ENCODE assay signal across 8 cellular contexts in the genomic region with DNA sequence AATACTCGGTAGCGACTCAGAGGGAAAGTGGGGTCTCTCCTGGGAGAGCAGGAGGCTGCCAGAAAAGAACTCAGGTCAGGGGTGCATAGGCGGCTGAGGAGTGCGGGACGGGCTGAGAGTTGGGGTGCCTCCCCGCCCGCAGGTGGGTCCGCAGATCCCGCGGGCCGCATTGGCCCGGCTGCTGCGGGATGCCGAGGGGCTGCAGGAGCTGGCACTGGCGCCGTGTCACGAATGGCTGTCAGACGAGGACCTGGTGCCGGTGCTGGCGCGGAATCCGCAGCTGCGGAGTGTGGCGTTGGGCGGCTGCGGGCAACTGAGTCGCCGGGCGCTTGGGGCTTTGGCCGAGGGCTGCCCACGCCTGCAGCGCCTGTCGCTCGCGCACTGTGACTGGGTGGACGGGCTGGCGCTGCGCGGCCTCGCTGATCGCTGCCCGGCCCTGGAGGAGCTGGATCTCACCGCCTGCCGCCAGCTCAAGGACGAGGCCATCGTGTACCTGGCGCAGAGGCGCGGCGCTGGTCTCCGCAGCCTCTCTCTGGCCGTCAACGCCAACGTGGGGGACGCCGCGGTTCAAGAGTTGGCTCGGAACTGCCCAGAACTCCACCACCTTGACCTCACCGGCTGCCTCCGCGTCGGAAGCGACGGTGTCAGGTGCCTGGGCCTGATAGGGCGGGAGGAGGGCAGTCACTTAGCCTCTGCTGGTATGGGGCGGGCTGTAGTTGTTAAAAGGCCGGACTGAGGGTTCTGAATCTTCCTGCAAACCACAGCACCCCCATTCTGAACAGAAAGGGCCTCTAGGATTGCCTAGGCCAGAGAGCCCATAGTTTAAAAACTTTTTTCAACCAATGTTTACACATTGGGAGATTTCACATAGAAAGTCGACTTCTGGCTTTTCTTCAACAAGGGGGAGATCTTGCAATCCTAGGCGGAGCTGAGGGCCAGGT. TPM values are rescaled to one million over a fixed set of nuclear protein-coding genes. Genes with fewer than 3 reads are reported as not detected.
DNase-seq lines count a peak whose midpoint lies in the region; ATAC-seq and TF ChIP-seq lines count a peak whose summit lies in the region.

No MANE protein-coding gene starts in this region.

- peaks cover 17% of the 10 kb centered on the region for H3K36me3 Mint-ChIP-seq in activated CD4-positive, alpha-beta T cell treated with anti-CD3 and anti-CD28 coated beads, Interleukin-2, amount 10 ng/mL, durations not matched to agents 24 days and 14 days (ENCODE audit: low read depth)
- peaks cover 8% of the 10 kb centered on the region for H3K36me3 Mint-ChIP-seq in activated naive CD8-positive, alpha-beta T cell treated with anti-CD3 and anti-CD28 coated beads, Interleukin-2, amount 50 U/mL, for 24 hours (ENCODE audit: low read depth)

- peak overlapping the region; percentile 95 for H3K27ac Mint-ChIP-seq in activated CD4-positive, alpha-beta T cell treated with anti-CD3 and anti-CD28 coated beads, Interleukin-2, amount 10 ng/mL, durations not matched to agents 24 days and 14 days
- H3K27ac Mint-ChIP-seq in activated naive CD8-positive, alpha-beta T cell treated with anti-CD3 and anti-CD28 coated beads, Interleukin-2, amount 50 U/mL, for 24 hours = peak overlapping the region; percentile 97

- no peaks in the 10 kb centered on the region for H3K9me3 Mint-ChIP-seq in activated CD4-positive, alpha-beta T cell treated with anti-CD3 and anti-CD28 coated beads, Interleukin-2, amount 10 ng/mL, durations not matched to agents 24 days and 14 days
- H3K9me3 Mint-ChIP-seq in activated naive CD8-positive, alpha-beta T cell treated with anti-CD3 and anti-CD28 coated beads, Interleukin-2, amount 50 U/mL, for 24 hours = no peaks in the 10 kb centered on the region

- ATAC-seq in activated naive CD8-positive, alpha-beta T cell treated with anti-CD3 and anti-CD28 coated beads, Interleukin-2, amount 50 U/mL, for 24 hours = peak; percentile 3

- no peak for TF ChIP-seq CTCF in smooth muscle cell (IDR thresholded peaks at IDR 0.05; ENCODE audit: borderline replicate concordance, insufficient read depth, poor library complexity, severe bottlenecking)

- H3K79me2 ChIP-seq in smooth muscle cell (ENCODE audit: low read depth) = peaks cover 5% of the 10 kb centered on the region

- intact Hi-C loops in activated CD4-positive, alpha-beta T cell treated with anti-CD3 and anti-CD28 coated beads, Interleukin-2, amount 10 ng/mL, durations not matched to agents 24 days and 14 days (cut with micrococcal nuclease) = loop anchor here (1.0 kb wide), 6 partner anchors 10 to 80 kb away; a partner anchor contains a TSS

- WGBS in smooth muscle cell (ENCODE audit: low lambda C conversion rate) = 3% methylated on average over 64 of the region's 69 CpGs

- DNase-seq in activated CD4-positive, alpha-beta T cell treated with anti-CD3 and anti-CD28 coated beads, Interleukin-2, amount 10 ng/mL, durations not matched to agents 24 days and 14 days = peak; percentile 75
- no peak for DNase-seq in activated CD4-positive, alpha-beta T cell treated with anti-CD3 and anti-CD28 coated beads for 1 hour
- DNase-seq in activated naive CD8-positive, alpha-beta T cell treated with anti-CD3 and anti-CD28 coated beads, Interleukin-2, amount 50 U/mL, for 24 hours = no peak
- DNase-seq in smooth muscle cell (lab: John Stamatoyannopoulos, UW; ENCODE audit: unreplicated experiment) (no peak), medulla oblongata (ENCODE audit: extremely low spot score) (no peak)
- no peak for DNase-seq in stimulated activated CD4-positive, alpha-beta T cell treated with anti-CD3 and anti-CD28 coated beads, Interleukin-4, amount 100 ng/mL, for 4 hours

- H3K4me3 ChIP-seq in HUES6 (ENCODE audit: low read depth, low read length) (peak overlapping the region; percentile 92), iPS-15b (ENCODE audit: low read depth, low read length) (peak overlapping the region; percentile 87), smooth muscle cell (peak overlapping the region; percentile 86)

- peaks cover 26% of the 10 kb centered on the region for H3K4me1 Mint-ChIP-seq in activated CD4-positive, alpha-beta T cell treated with anti-CD3 and anti-CD28 coated beads, Interleukin-2, amount 10 ng/mL, durations not matched to agents 24 days and 14 days
- H3K4me1 Mint-ChIP-seq in activated naive CD8-positive, alpha-beta T cell treated with anti-CD3 and anti-CD28 coated beads, Interleukin-2, amount 50 U/mL, for 24 hours = peaks cover 48% of the 10 kb centered on the region

- peaks cover 9% of the 10 kb centered on the region for H4K20me1 ChIP-seq in smooth muscle cell (ENCODE audit: low read depth)

- peak overlapping the region; percentile 96 for H3K4me3 Mint-ChIP-seq in activated CD4-positive, alpha-beta T cell treated with anti-CD3 and anti-CD28 coated beads, Interleukin-2, amount 10 ng/mL, durations not matched to agents 24 days and 14 days
- peak overlapping the region; percentile 91 for H3K4me3 Mint-ChIP-seq in activated naive CD8-positive, alpha-beta T cell treated with anti-CD3 and anti-CD28 coated beads, Interleukin-2, amount 50 U/mL, for 24 hours

- peaks cover 6% of the 10 kb centered on the region; the same call in 1 of the 2 replicates for H3K36me3 ChIP-seq in HUES6 (ENCODE audit: control insufficient read depth, insufficient read depth, low read length)
- H3K36me3 ChIP-seq in iPS-15b (ENCODE audit: control insufficient read depth, insufficient read depth, low read length) = peaks cover 8% of the 10 kb centered on the region
- H3K36me3 ChIP-seq in smooth muscle cell (ENCODE audit: low read depth) = no peaks in the 10 kb centered on the region

- H3K9ac ChIP-seq in HUES6 (ENCODE audit: low read length) (peak overlapping the region; percentile 51), iPS-15b (ENCODE audit: low read depth, low read length) (peak overlapping the region; percentile 77), smooth muscle cell (ENCODE audit: low read depth) (peak overlapping the region; percentile 51)

- peaks cover 11% of the 10 kb centered on the region for H3F3A ChIP-seq in smooth muscle cell (ENCODE audit: low read depth)

- H3K9me3 ChIP-seq in HUES6 (ENCODE audit: control insufficient read depth, insufficient read depth, low read depth, low read length) = no peaks in the 10 kb centered on the region
- no peaks in the 10 kb centered on the region for H3K9me3 ChIP-seq in iPS-15b (ENCODE audit: control insufficient read depth, insufficient read depth, low read length)
- H3K9me3 ChIP-seq in smooth muscle cell (replicated peaks; ENCODE audit: low read depth) = no peaks in the 10 kb centered on the region

- H3K27me3 Mint-ChIP-seq in activated CD4-positive, alpha-beta T cell treated with anti-CD3 and anti-CD28 coated beads, Interleukin-2, amount 10 ng/mL, durations not matched to agents 24 days and 14 days = peaks cover 18% of the 10 kb centered on the region
- H3K27me3 Mint-ChIP-seq in activated naive CD8-positive, alpha-beta T cell treated with anti-CD3 and anti-CD28 coated beads, Interleukin-2, amount 50 U/mL, for 24 hours = peaks cover 24% of the 10 kb centered on the region

- peak overlapping the region; percentile 97 for H2AFZ ChIP-seq in smooth muscle cell (ENCODE audit: low read depth)

- H3K4me2 ChIP-seq in smooth muscle cell = peak overlapping the region; percentile 98

- H3K4me1 ChIP-seq in HUES6 (ENCODE audit: control insufficient read depth, insufficient read depth, low read length) (peaks cover 14% of the 10 kb centered on the region), iPS-15b (ENCODE audit: control insufficient read depth, insufficient read depth, low read length) (peaks cover 2% of the 10 kb centered on the region), smooth muscle cell (ENCODE audit: low read depth) (peaks cover 20% of the 10 kb centered on the region)

- H3K27ac ChIP-seq in HUES6 (ENCODE audit: low read depth, low read length) = no peak overlapping the region
- peak overlapping the region; percentile 58 for H3K27ac ChIP-seq in smooth muscle cell (ENCODE audit: low read depth)

- H3K27me3 ChIP-seq in HUES6 (ENCODE audit: control insufficient read depth, insufficient read depth, low read length) (peaks cover 24% of the 10 kb centered on the region; the same call in 1 of the 2 replicates), iPS-15b (ENCODE audit: control insufficient read depth, insufficient read depth, low read length) (no peaks in the 10 kb centered on the region), smooth muscle cell (ENCODE audit: low read depth) (peaks cover 23% of the 10 kb centered on the region)

RNA-seq across cellular contexts. Expression of a gene that starts 1.3 kb away (rescaled TPM):
- total RNA-seq in activated CD4-positive, alpha-beta T cell treated with anti-CD3 and anti-CD28 coated beads, Interleukin-2, amount 10 ng/mL, durations not matched to agents 24 days and 14 days = 14.0 and 16.4 TPM in 2 replicates
- 8.2 and 14.1 TPM in 2 replicates for total RNA-seq in smooth muscle cell
- polyA plus RNA-seq in smooth muscle cell = 27.9 and 29.0 TPM in 2 replicates

RNA-seq across cellular contexts. Expression of a gene that starts 3.3 kb away (rescaled TPM):
- total RNA-seq in activated CD4-positive, alpha-beta T cell treated with anti-CD3 and anti-CD28 coated beads, Interleukin-2, amount 10 ng/mL, durations not matched to agents 24 days and 14 days = 10.4 and 12.1 TPM in 2 replicates
- total RNA-seq in smooth muscle cell = 4.1 and 29.1 TPM in 2 replicates
- polyA plus RNA-seq in smooth muscle cell = 31.6 and 33.5 TPM in 2 replicates

RNA-seq across cellular contexts. Expression of a gene that starts 10.5 kb away (rescaled TPM):
- 64.2 and 67.6 TPM in 2 replicates for total RNA-seq in activated CD4-positive, alpha-beta T cell treated with anti-CD3 and anti-CD28 coated beads, Interleukin-2, amount 10 ng/mL, durations not matched to agents 24 days and 14 days
- 24.7 and 40.9 TPM in 2 replicates for total RNA-seq in smooth muscle cell
- 111 and 112 TPM in 2 replicates for polyA plus RNA-seq in smooth muscle cell

RNA-seq across cellular contexts. Expression of a gene that starts 26.4 kb away (rescaled TPM):
- total RNA-seq in activated CD4-positive, alpha-beta T cell treated with anti-CD3 and anti-CD28 coated beads, Interleukin-2, amount 10 ng/mL, durations not matched to agents 24 days and 14 days = 300 and 311 TPM in 2 replicates
- 32.6 and 35.9 TPM in 2 replicates for total RNA-seq in smooth muscle cell
- polyA plus RNA-seq in smooth muscle cell = 38.1 and 44.3 TPM in 2 replicates

RNA-seq across cellular contexts. Expression of a gene that starts 29.4 kb away (rescaled TPM):
- total RNA-seq in activated CD4-positive, alpha-beta T cell treated with anti-CD3 and anti-CD28 coated beads, Interleukin-2, amount 10 ng/mL, durations not matched to agents 24 days and 14 days = 0.33 and 0.52 TPM in 2 replicates
- 0.09 TPM in 1 of 2 replicates, not detected in the other for total RNA-seq in smooth muscle cell
- polyA plus RNA-seq in smooth muscle cell = 0.62 and 0.80 TPM in 2 replicates
